ENCODE assay signal across 8 cellular contexts in genomic region chr11:64060861-64061444, GRCh38. TPM values are rescaled to one million over a fixed set of nuclear protein-coding genes. Genes with fewer than 3 reads are reported as not detected.
DNase-seq lines count a peak whose midpoint lies in the region; ATAC-seq and TF ChIP-seq lines count a peak whose summit lies in the region.

No MANE protein-coding gene starts in this region.

- H3K27me3 ChIP-seq in PC-3 (ENCODE audit: low read length): no peaks in the 10 kb centered on the region

- peaks cover 9% of the 10 kb centered on the region for H3K4me1 Mint-ChIP-seq in activated naive CD8-positive, alpha-beta T cell treated with anti-CD3 and anti-CD28 coated beads, Interleukin-2, amount 50 U/mL, for 24 hours

- no peaks in the 10 kb centered on the region for H3K9me3 Mint-ChIP-seq in activated naive CD8-positive, alpha-beta T cell treated with anti-CD3 and anti-CD28 coated beads, Interleukin-2, amount 50 U/mL, for 24 hours

- no peaks in the 10 kb centered on the region for H3K79me2 ChIP-seq in PC-3 (ENCODE audit: low read length)

- DNase-seq in NCI-H510A treated with DMSO at 0.1 percent for 48 hours (lab: John Stamatoyannopoulos, UW) (peak; percentile 40), NCI-H510A (lab: John Stamatoyannopoulos, UW) (no peak), SK-N-DZ (ENCODE audit: low spot score) (peak; percentile 78), PC-3 (no peak)
- DNase-seq in activated naive CD8-positive, alpha-beta T cell treated with anti-CD3 and anti-CD28 coated beads, Interleukin-2, amount 50 U/mL, for 24 hours: peak; percentile 70
- peak; percentile 10 to 42 for DNase-seq in stimulated activated CD4-positive, alpha-beta T cell treated with anti-CD3 and anti-CD28 coated beads, Interleukin-12 subunit alpha, Interleukin-12 subunit beta, amount 100 ng/mL, for 24 hours (ENCODE audit: low read depth in 2 of 2)

- H3K4me3 Mint-ChIP-seq in activated naive CD8-positive, alpha-beta T cell treated with anti-CD3 and anti-CD28 coated beads, Interleukin-2, amount 50 U/mL, for 24 hours: peak overlapping the region; percentile 70

- no peak overlapping the region for H2AFZ ChIP-seq in PC-3 (ENCODE audit: low read length)

- no peaks in the 10 kb centered on the region for H3K36me3 ChIP-seq in PC-3 (ENCODE audit: low read depth, low read length)

- no peaks in the 10 kb centered on the region for H4K20me1 ChIP-seq in PC-3 (ENCODE audit: low read length)

- peak overlapping the region; percentile 24 for H3K4me3 ChIP-seq in iPS-11a (ENCODE audit: low read depth, low read length)
- H3K4me3 ChIP-seq in PC-3 (ENCODE audit: low read length): no peak overlapping the region

- no peaks in the 10 kb centered on the region for H3K9me3 ChIP-seq in PC-3 (ENCODE audit: low read length)

- intact Hi-C loops in PC-3 (cut with micrococcal nuclease): no loop called here

- peak; percentile 62 for ATAC-seq in activated naive CD8-positive, alpha-beta T cell treated with anti-CD3 and anti-CD28 coated beads, Interleukin-2, amount 50 U/mL, for 24 hours
- ATAC-seq in GM21723 (IDR thresholded peaks at IDR 0.05; ENCODE audit: unreplicated experiment) (no peak), PC-3 (no peak)

- H3K27ac Mint-ChIP-seq in activated naive CD8-positive, alpha-beta T cell treated with anti-CD3 and anti-CD28 coated beads, Interleukin-2, amount 50 U/mL, for 24 hours: peak overlapping the region; percentile 34

- H3K9me2 ChIP-seq in PC-3 (replicated peaks; ENCODE audit: low read length): no peaks in the 10 kb centered on the region

- H3K4me2 ChIP-seq in PC-3 (ENCODE audit: low read length): no peak overlapping the region

- H3K36me3 Mint-ChIP-seq in activated naive CD8-positive, alpha-beta T cell treated with anti-CD3 and anti-CD28 coated beads, Interleukin-2, amount 50 U/mL, for 24 hours (ENCODE audit: low read depth): peaks cover 2% of the 10 kb centered on the region

- H3K4me1 ChIP-seq in PC-3 (ENCODE audit: insufficient read depth, low read length): no peaks in the 10 kb centered on the region

- CTCF ChIA-PET in PC-3 (lab: Charles Lee): no interaction called here

- H3K9ac ChIP-seq in PC-3 (ENCODE audit: low read length): no peak overlapping the region

- H3K27me3 Mint-ChIP-seq in activated naive CD8-positive, alpha-beta T cell treated with anti-CD3 and anti-CD28 coated beads, Interleukin-2, amount 50 U/mL, for 24 hours: peaks cover 20% of the 10 kb centered on the region

- H3F3A ChIP-seq in PC-3 (ENCODE audit: low read length, unreplicated experiment): no peaks in the 10 kb centered on the region

- no peak overlapping the region for H3K27ac ChIP-seq in PC-3 (ENCODE audit: low read length)

- no TSS peak for BruUV-seq in PC-3 (replicated peaks; lab: Mats Ljungman, UMichigan)

- POLR2A ChIA-PET in PC-3 (lab: Charles Lee; ENCODE audit: unreplicated experiment): no interaction called here

- TF ChIP-seq CTCF in PC-3 (conservative IDR thresholded peaks at IDR 0.05; ENCODE audit: low read depth, low read length): no peak

RNA-seq across cellular contexts. Expression of gene FLRT1, which starts 25.2 kb away (rescaled TPM):
- 1.1 and 2.5 TPM in 2 replicates for polyA plus RNA-seq in SK-N-DZ (2014; cell fraction: cytosol; rRNA removed)
- polyA plus RNA-seq in SK-N-DZ (2014; cell fraction: nucleus; rRNA removed): 0.72 and 1.4 TPM in 2 replicates
- total RNA-seq in PC-3 (2014; rRNA removed): not detected in 2 replicates

Comparison
In these comparisons a context has a peak if more than half of its experiments do, and no peak if none do; other contexts are left out.
1. DNase-seq: peak in NCI-H510A treated with DMSO at 0.1 percent for 48 hours (single experiment), SK-N-DZ (single experiment), activated naive CD8-positive, alpha-beta T cell treated with anti-CD3 and anti-CD28 coated beads, Interleukin-2, amount 50 U/mL, for 24 hours (single experiment) and stimulated activated CD4-positive, alpha-beta T cell treated with anti-CD3 and anti-CD28 coated beads, Interleukin-12 subunit alpha, Interleukin-12 subunit beta, amount 100 ng/mL, for 24 hours (2 of 2); none in NCI-H510A (single experiment) and PC-3 (single experiment).